ENCODE assay signal across 34 cellular contexts in genomic region chr18:23421277-23421676, GRCh38.
"Had no signal": no experiment of that assay in that cellular context is flagged by ENCODE, and none has a peak within 500 bp of the region (broad histone marks: within the 10 kb centered on the region; RNA-seq: fewer than 3 reads in every experiment).

No MANE protein-coding gene starts in this region.

- H3K4me3 Mint-ChIP-seq: activated naive CD4-positive, alpha-beta T cell treated with anti-CD3 and anti-CD28 coated beads for 36 hours; activated naive CD8-positive, alpha-beta T cell treated with anti-CD3 and anti-CD28 coated beads for 36 hours; brain; nephron progenitor cell; stimulated activated memory B cell treated with anti-CD40 and anti-IgM and Interleukin-4, amounts not matched to agents 10 μg/mL and 1 μg/mL and 100 μg/mL, for 72 hours; stimulated activated naive CD8-positive, alpha-beta T cell treated with anti-CD3 and anti-CD28 coated beads, Interleukin-15, amount 100 ng/mL, for 72 hours had no signal

- H3K4me3 ChIP-seq: adrenal gland, ascending aorta, cardiac muscle cell, lower lobe of right lung, pancreas, psoas muscle, sigmoid colon, smooth muscle cell, thyroid gland, upper lobe of right lung had no signal

- H3K4me2 ChIP-seq: smooth muscle cell had no signal

- H3K27ac Mint-ChIP-seq: activated naive CD4-positive, alpha-beta T cell treated with anti-CD3 and anti-CD28 coated beads for 36 hours; activated naive CD8-positive, alpha-beta T cell treated with anti-CD3 and anti-CD28 coated beads for 36 hours; brain; nephron progenitor cell; stimulated activated naive CD8-positive, alpha-beta T cell treated with anti-CD3 and anti-CD28 coated beads, Interleukin-15, amount 100 ng/mL, for 72 hours had no signal

- H3K27ac ChIP-seq: adrenal gland, ascending aorta, cardiac muscle cell, epithelial cell of prostate, lower lobe of right lung, pancreas, psoas muscle, sigmoid colon, thyroid gland, upper lobe of right lung, VCaP had no signal

- H3K36me3 ChIP-seq: adrenal gland, ascending aorta, cardiac muscle cell, lower lobe of right lung, pancreas, sigmoid colon, thyroid gland, upper lobe of right lung had no signal

- H3K27me3 Mint-ChIP-seq: activated naive CD8-positive, alpha-beta T cell treated with anti-CD3 and anti-CD28 coated beads for 36 hours; brain; stimulated activated memory B cell treated with anti-CD40 and anti-IgM and Interleukin-4, amounts not matched to agents 10 μg/mL and 1 μg/mL and 100 μg/mL, for 72 hours; stimulated activated naive CD8-positive, alpha-beta T cell treated with anti-CD3 and anti-CD28 coated beads, Interleukin-15, amount 100 ng/mL, for 72 hours had no signal

- DNase-seq: activated CD4-positive, alpha-beta T cell treated with anti-CD3 and anti-CD28 coated beads for 48 hours; activated CD4-positive, alpha-beta T cell treated with anti-CD3 and anti-CD28 coated beads, Interleukin-2, amount 50 U/mL, for 48 hours; activated CD8-positive, alpha-beta memory T cell treated with anti-CD3 and anti-CD28 coated beads for 24 hours; activated effector memory CD4-positive, alpha-beta T cell treated with anti-CD3 and anti-CD28 coated beads, Interleukin-2, amount 50 U/mL, for 16 hours; activated naive CD4-positive, alpha-beta T cell treated with anti-CD3 and anti-CD28 coated beads for 36 hours; activated naive CD8-positive, alpha-beta T cell treated with anti-CD3 and anti-CD28 coated beads for 36 hours; adrenal gland; glutamatergic neuron; left cardiac atrium; lower lobe of right lung; mesenchymal stem cell; nephron progenitor cell; nucleus accumbens; pancreas; psoas muscle; sigmoid colon; stimulated activated CD4-positive, alpha-beta T cell treated with anti-CD3 and anti-CD28 coated beads, Interleukin-1b, Interleukin-23, amount 100 ng/mL, for 48 hours; stimulated activated CD4-positive, alpha-beta T cell treated with anti-CD3 and anti-CD28 coated beads, Interleukin-4, amount 100 ng/mL, for 4 hours; stimulated activated CD8-positive, alpha-beta memory T cell treated with anti-CD3 and anti-CD28 coated beads, Interleukin-4, amount 100 ng/mL, for 48 hours; stimulated activated naive CD8-positive, alpha-beta T cell treated with anti-CD3 and anti-CD28 coated beads, Interleukin-15, amount 100 ng/mL, for 72 hours; T-helper 9 cell; thyroid gland; upper lobe of right lung had no signal

- H3K9me3 ChIP-seq: adrenal gland, ascending aorta, lower lobe of right lung, pancreas, psoas muscle, sigmoid colon, thyroid gland, upper lobe of right lung had no signal

- FAIRE-seq: frontal cortex, keratinocyte, pancreas, TTC549 had no signal

- ATAC-seq: activated CD4-positive, CD25-positive, alpha-beta regulatory T cell treated with anti-CD3 and anti-CD28 coated beads, Interleukin-2, amount 50 U/mL, for 24 hours; left cardiac atrium; lower lobe of right lung; psoas muscle; stimulated activated memory B cell treated with anti-CD40 and anti-IgM and Interleukin-4, amounts not matched to agents 10 μg/mL and 1 μg/mL and 100 μg/mL, for 72 hours; stimulated activated naive CD8-positive, alpha-beta T cell treated with anti-CD3 and anti-CD28 coated beads, Interleukin-15, amount 100 ng/mL, for 72 hours; upper lobe of right lung had no signal

- H3K9me3 Mint-ChIP-seq: activated naive CD4-positive, alpha-beta T cell treated with anti-CD3 and anti-CD28 coated beads for 36 hours; stimulated activated naive CD8-positive, alpha-beta T cell treated with anti-CD3 and anti-CD28 coated beads, Interleukin-15, amount 100 ng/mL, for 72 hours had no signal

- H3K27me3 ChIP-seq: adrenal gland, ascending aorta, cardiac muscle cell, pancreas, sigmoid colon, thyroid gland, upper lobe of right lung had no signal

- H3K4me1 ChIP-seq: adrenal gland, ascending aorta, pancreas, sigmoid colon, upper lobe of right lung had no signal
